8 cellular contexts compared by ENCODE assay signal in the genomic region with DNA sequence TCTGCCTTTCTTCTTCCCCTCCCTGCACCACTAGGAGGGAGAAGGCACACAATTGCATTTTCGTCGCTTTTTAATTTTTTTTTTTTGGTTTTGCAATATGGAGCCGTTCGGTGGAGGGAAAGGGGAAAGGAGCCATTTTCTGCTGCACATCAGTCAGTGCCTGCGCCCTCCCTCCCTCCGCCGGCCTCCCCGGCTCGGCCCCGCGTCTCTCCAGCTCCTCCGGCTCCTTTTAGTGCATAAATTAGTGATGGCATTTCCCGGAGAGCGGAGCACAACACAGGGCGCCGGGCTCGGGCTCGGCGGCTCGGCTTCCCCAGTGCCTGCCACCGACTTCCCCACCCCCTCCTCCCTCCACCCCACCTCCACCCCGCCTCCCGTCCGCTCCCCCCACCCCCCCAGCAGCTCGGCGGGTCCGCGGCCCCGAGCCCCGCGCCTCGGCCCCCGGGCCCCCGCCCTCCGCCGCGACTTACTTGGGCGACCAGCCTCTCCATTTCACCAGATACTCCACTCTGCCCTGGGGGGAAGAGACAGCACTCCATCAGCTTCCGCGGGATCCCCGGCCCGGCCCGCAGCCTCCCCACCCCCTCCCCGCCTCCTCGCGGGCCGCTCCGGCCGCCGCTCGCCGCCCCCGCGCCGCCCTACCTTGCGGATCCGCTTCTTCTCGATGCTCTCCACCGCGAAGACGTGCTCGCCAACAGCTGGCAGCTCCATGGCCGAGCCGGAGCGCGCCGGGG. TPM values are rescaled to one million over a fixed set of nuclear protein-coding genes. Genes with fewer than 3 reads are reported as not detected.
A peak's percentile ranks its signal among the peaks of the same experiment; 100 is the strongest.
DNase-seq lines count a peak whose midpoint lies in the region; ATAC-seq, FAIRE-seq and TF ChIP-seq lines count a peak whose summit lies in the region.

No MANE protein-coding gene starts in this region.

- H3K9me2 ChIP-seq in PC-9 (ENCODE audit: insufficient read depth): no peaks in the 10 kb centered on the region

- peak overlapping the region; percentile 88 for H3K4me3 Mint-ChIP-seq in activated naive CD4-positive, alpha-beta T cell treated with anti-CD3 and anti-CD28 coated beads for 36 hours

- intact Hi-C loops in PC-9 (cut with micrococcal nuclease; ENCODE audit: unreplicated experiment): loop anchor here (2.0 kb wide), 1 partner anchor 150 kb away; no protein-coding TSS in a partner anchor
- intact Hi-C loops in activated naive CD4-positive, alpha-beta T cell treated with anti-CD3 and anti-CD28 coated beads for 36 hours (cut with micrococcal nuclease): loop anchor here (1.0 to 2.0 kb wide), 5 partner anchors 28 to 159 kb away; a partner anchor contains a TSS

- H4K20me1 ChIP-seq in PC-9 (ENCODE audit: insufficient read depth): peaks cover 23% of the 10 kb centered on the region

- H3K9me3 ChIP-seq in PC-9 (ENCODE audit: insufficient read depth, low read depth) (no peaks in the 10 kb centered on the region), neutrophil (no peaks in the 10 kb centered on the region)

- TF ChIP-seq CTCF in PC-9 (conservative IDR thresholded peaks at IDR 0.05) (no peak), neutrophil (IDR thresholded peaks at IDR 0.05) (no peak)

- H3K9me3 Mint-ChIP-seq in activated naive CD4-positive, alpha-beta T cell treated with anti-CD3 and anti-CD28 coated beads for 36 hours: no peaks in the 10 kb centered on the region

- H3K27ac Mint-ChIP-seq in activated naive CD4-positive, alpha-beta T cell treated with anti-CD3 and anti-CD28 coated beads for 36 hours: peak overlapping the region; percentile 78

- H3K27ac ChIP-seq in PC-9 (peak overlapping the region; percentile 29; the same call in 1 of the 2 replicates), neutrophil (peak overlapping the region; percentile 95)

- peak; percentile 67 for DNase-seq in AG08396 (ENCODE audit: low spot score)
- peak in 1 of 2 experiments; percentile 42 for DNase-seq in PC-9
- DNase-seq in activated naive CD4-positive, alpha-beta T cell treated with anti-CD3 and anti-CD28 coated beads for 36 hours: peak; percentile 62
- DNase-seq in frontal cortex (ENCODE audit: low spot score in 2 of 2): peak; percentile 68 to 81
- DNase-seq in OCI-M2 (lab: John Stamatoyannopoulos, UW; ENCODE audit: unreplicated experiment): no peak

- H3K4me1 ChIP-seq in PC-9 (replicated peaks; ENCODE audit: insufficient read depth): peaks cover 20% of the 10 kb centered on the region
- H3K4me1 ChIP-seq in neutrophil (ENCODE audit: control insufficient read depth in 1 of 2, insufficient read depth in 1 of 2, low read depth in 1 of 2, low read length in 1 of 2): peaks cover 65 to 66% of the 10 kb centered on the region in 2 experiments

- peaks cover 60% of the 10 kb centered on the region for H3K4me1 Mint-ChIP-seq in activated naive CD4-positive, alpha-beta T cell treated with anti-CD3 and anti-CD28 coated beads for 36 hours (ENCODE audit: low read depth)

- H3F3A ChIP-seq in PC-9 (ENCODE audit: insufficient read depth, low read depth): peaks cover 19% of the 10 kb centered on the region; the same call in 1 of the 2 replicates

- BruUV-seq in PC-9 (replicated peaks; lab: Mats Ljungman, UMichigan): no TSS peak

- CTCF ChIA-PET in PC-9 (lab: Charles Lee): interaction anchor here (0.6 to 1.2 kb wide), 7 partner anchors 22 to 472 kb away, joined by 3 to 9 read pairs (median 5); no protein-coding TSS in a partner anchor
- CTCF ChIA-PET in activated naive CD4-positive, alpha-beta T cell treated with anti-CD3 and anti-CD28 coated beads for 36 hours (lab: Charles Lee): interaction anchor here (0.9 to 1.5 kb wide), 3 partner anchors 12 to 35 kb away, joined by 3 to 4 read pairs (median 3); no protein-coding TSS in a partner anchor

- FAIRE-seq in frontal cortex (lab: Jason Lieb, UNC): no peak

- ATAC-seq in GM18907 (IDR thresholded peaks at IDR 0.05; ENCODE audit: unreplicated experiment) (peak; percentile 20), HG03354 (IDR thresholded peaks at IDR 0.05; ENCODE audit: poor library complexity, severe bottlenecking, unreplicated experiment) (peak; percentile 22)

- peak overlapping the region; percentile 99 for H3K4me2 ChIP-seq in PC-9

- H3K36me3 Mint-ChIP-seq in activated naive CD4-positive, alpha-beta T cell treated with anti-CD3 and anti-CD28 coated beads for 36 hours (ENCODE audit: low read depth): peaks cover 17% of the 10 kb centered on the region

- peaks cover 31% of the 10 kb centered on the region for H3K27me3 Mint-ChIP-seq in activated naive CD4-positive, alpha-beta T cell treated with anti-CD3 and anti-CD28 coated beads for 36 hours (ENCODE audit: low read depth)

- peaks cover 44% of the 10 kb centered on the region for H3K79me2 ChIP-seq in PC-9 (ENCODE audit: low read depth)

- H2AFZ ChIP-seq in PC-9: no peak overlapping the region

- H3K4me3 ChIP-seq in PC-9 (peak overlapping the region; percentile 86), neutrophil (ENCODE audit: low read depth in 1 of 2, low read length in 1 of 2) (peak overlapping the region; percentile 87 to 99)

- POLR2A ChIA-PET in PC-9 (lab: Charles Lee; ENCODE audit: unreplicated experiment): interaction anchor here (0.6 to 1.0 kb wide), 5 partner anchors 13 to 989 kb away, joined by 4 to 25 read pairs (median 12); a partner anchor contains a TSS

- no peaks in the 10 kb centered on the region for H3K36me3 ChIP-seq in PC-9 (ENCODE audit: low read depth)
- H3K36me3 ChIP-seq in neutrophil: peaks cover 31% of the 10 kb centered on the region

- peaks cover 4% of the 10 kb centered on the region; the same call in 1 of the 2 replicates for H3K27me3 ChIP-seq in PC-9 (ENCODE audit: insufficient read depth, low read depth)
- peaks cover 42% of the 10 kb centered on the region for H3K27me3 ChIP-seq in neutrophil

RNA-seq across cellular contexts. Expression of a gene that starts 0.5 kb away (rescaled TPM):
- 32.0 and 33.1 TPM in 2 replicates for total RNA-seq in PC-9 (2021)
- total RNA-seq in activated naive CD4-positive, alpha-beta T cell treated with anti-CD3 and anti-CD28 coated beads for 36 hours: 10 to 100 TPM; 22.7 to 26.3 TPM
- total RNA-seq in frontal cortex: 18.3 TPM

RNA-seq across cellular contexts. Expression of a gene that starts 41.8 kb away (rescaled TPM):
- total RNA-seq in PC-9 (2021) (14.2 and 15.5 TPM in 2 replicates), frontal cortex (7.7 TPM)
- 1 to 10 TPM; 3.8 to 3.9 TPM for total RNA-seq in activated naive CD4-positive, alpha-beta T cell treated with anti-CD3 and anti-CD28 coated beads for 36 hours
